ENCODE assay signal across 22 cellular contexts in the genomic region with DNA sequence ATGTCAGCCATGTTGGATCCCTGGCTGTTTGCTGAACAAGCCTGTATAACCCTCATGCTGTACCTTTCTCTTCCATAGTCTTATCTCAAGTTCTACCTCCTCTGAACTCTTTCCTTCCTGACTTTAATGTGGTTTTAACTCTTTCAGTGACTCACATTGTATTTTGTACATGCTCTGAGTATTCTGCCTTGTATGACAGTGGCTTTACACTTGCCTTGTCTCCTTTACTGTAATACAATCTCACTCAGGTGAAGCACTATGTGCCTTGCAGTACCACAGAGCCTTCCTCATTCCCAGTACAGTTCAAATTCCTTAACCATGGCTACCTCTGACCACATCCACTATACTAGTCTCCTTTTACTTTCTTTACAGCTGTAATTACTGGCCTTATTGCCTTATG. TPM values are rescaled to one million over a fixed set of nuclear protein-coding genes. Genes with fewer than 3 reads are reported as not detected.
DNase-seq lines count a peak whose midpoint lies in the region; ATAC-seq and TF ChIP-seq lines count a peak whose summit lies in the region.
"Had no signal": no experiment of that assay in that cellular context is flagged by ENCODE, and none has a peak within 500 bp of the region (broad histone marks: within the 10 kb centered on the region; RNA-seq: fewer than 3 reads in every experiment).

No MANE protein-coding gene starts in this region.

- no peak overlapping the region for H3K18ac ChIP-seq in mesenchymal stem cell (ENCODE audit: low read depth in 1 of 2, low read length in 2 of 2)

- H3K27me3 Mint-ChIP-seq in CD8-positive, alpha-beta memory T cell = no peaks in the 10 kb centered on the region
- H3K27me3 Mint-ChIP-seq in activated CD8-positive, alpha-beta T cell treated with anti-CD3 and anti-CD28 coated beads for 36 hours = no peaks in the 10 kb centered on the region

- H2BK15ac ChIP-seq in mesenchymal stem cell (ENCODE audit: low read depth, poor library complexity, severe bottlenecking) = no peak overlapping the region

- H3K4me1 ChIP-seq in CD8-positive, alpha-beta memory T cell (ENCODE audit: insufficient read depth, low read length) = peaks cover 12% of the 10 kb centered on the region
- no peaks in the 10 kb centered on the region for H3K4me1 ChIP-seq in mesenchymal stem cell (ENCODE audit: control insufficient read depth, insufficient read depth, low read depth, low read length)
- H3K4me1 ChIP-seq: lower lobe of right lung had no signal

- peak overlapping the region in 6 of 8 donors; percentile 19 to 74 (median 36) for H3K27ac Mint-ChIP-seq in CD8-positive, alpha-beta memory T cell
- H3K27ac Mint-ChIP-seq in activated CD8-positive, alpha-beta T cell treated with anti-CD3 and anti-CD28 coated beads for 36 hours = peak overlapping the region; percentile 62
- H3K27ac Mint-ChIP-seq: HFFc6 had no signal

- ATAC-seq in activated CD4-positive, CD25-positive, alpha-beta regulatory T cell treated with anti-CD3 and anti-CD28 coated beads, Interleukin-2, amount 50 U/mL, for 24 hours = peak; percentile 70 to 76
- ATAC-seq in activated CD8-positive, alpha-beta T cell treated with anti-CD3 and anti-CD28 coated beads for 36 hours = peak; percentile 86
- ATAC-seq in GM19351 (IDR thresholded peaks at IDR 0.05; ENCODE audit: unreplicated experiment) (no peak), HG02610 (IDR thresholded peaks at IDR 0.05; ENCODE audit: unreplicated experiment) (no peak)
- ATAC-seq: lower lobe of right lung, sciatic nerve had no signal

- H3K14ac ChIP-seq in mesenchymal stem cell (ENCODE audit: low read length in 2 of 2) = no peak overlapping the region

- H3K9me3 Mint-ChIP-seq in CD8-positive, alpha-beta memory T cell = no peaks in the 10 kb centered on the region
- H3K9me3 Mint-ChIP-seq in activated CD8-positive, alpha-beta T cell treated with anti-CD3 and anti-CD28 coated beads for 36 hours = no peaks in the 10 kb centered on the region
- H3K9me3 Mint-ChIP-seq: HFFc6 had no signal

- no peak overlapping the region for H2BK12ac ChIP-seq in mesenchymal stem cell (ENCODE audit: low read length in 2 of 2)

- no peak overlapping the region for H2AK5ac ChIP-seq in mesenchymal stem cell (ENCODE audit: low read length, severe bottlenecking)

- H3K4ac ChIP-seq in mesenchymal stem cell (ENCODE audit: low read depth in 1 of 2, low read length in 2 of 2) = no peak overlapping the region

- H3K9me3 ChIP-seq in CD8-positive, alpha-beta memory T cell (ENCODE audit: low read length) = no peaks in the 10 kb centered on the region
- no peaks in the 10 kb centered on the region for H3K9me3 ChIP-seq in mesenchymal stem cell (ENCODE audit: control insufficient read depth, low read length)
- H3K9me3 ChIP-seq: lower lobe of right lung, transverse colon had no signal

- CTCF ChIA-PET in CD8-positive, alpha-beta memory T cell (lab: Charles Lee) = no interaction called here
- CTCF ChIA-PET in activated CD8-positive, alpha-beta T cell treated with anti-CD3 and anti-CD28 coated beads for 36 hours (lab: Charles Lee) = interaction anchor here (1.1 to 1.9 kb wide), 2 partner anchors 12 to 13 kb away, joined by 4 to 5 read pairs; a partner anchor contains a TSS

- no peak overlapping the region for H3K23ac ChIP-seq in mesenchymal stem cell (ENCODE audit: low read length in 2 of 2)

- no peak overlapping the region for H2AFZ ChIP-seq in mesenchymal stem cell (ENCODE audit: low read depth, low read length)

- H3K9ac ChIP-seq in mesenchymal stem cell (ENCODE audit: low read length) = no peak overlapping the region

- no peak for TF ChIP-seq CTCF in activated CD8-positive, alpha-beta T cell treated with anti-CD3 and anti-CD28 coated beads for 36 hours (IDR thresholded peaks at IDR 0.05)

- H2BK120ac ChIP-seq in mesenchymal stem cell (ENCODE audit: low read depth, low read length) = no peak overlapping the region

- no peaks in the 10 kb centered on the region for H3K27me3 ChIP-seq in CD8-positive, alpha-beta memory T cell (ENCODE audit: insufficient read depth, low read length, poor library complexity, severe bottlenecking)
- no peaks in the 10 kb centered on the region for H3K27me3 ChIP-seq in mesenchymal stem cell (ENCODE audit: control insufficient read depth in 1 of 2, insufficient read depth in 1 of 2, low read length in 2 of 2)
- H3K27me3 ChIP-seq: transverse colon had no signal

- no peak overlapping the region for H3K27ac ChIP-seq in CD8-positive, alpha-beta memory T cell (ENCODE audit: low read depth, low read length)
- H3K27ac ChIP-seq in mesenchymal stem cell (ENCODE audit: low read length, poor library complexity, severe bottlenecking) = no peak overlapping the region
- H3K27ac ChIP-seq: 22Rv1, lower lobe of right lung, WERI-Rb-1 had no signal

- peaks cover 28 to 53% (median 48%) of the 10 kb centered on the region in 3 donors for H3K4me1 Mint-ChIP-seq in CD8-positive, alpha-beta memory T cell
- peaks cover 39% of the 10 kb centered on the region for H3K4me1 Mint-ChIP-seq in activated CD8-positive, alpha-beta T cell treated with anti-CD3 and anti-CD28 coated beads for 36 hours (ENCODE audit: low read depth)

- H2BK5ac ChIP-seq in mesenchymal stem cell (ENCODE audit: low read depth, low read length, poor library complexity, severe bottlenecking) = no peak overlapping the region

- POLR2A ChIA-PET in CD8-positive, alpha-beta memory T cell (lab: Charles Lee) = no interaction called here
- POLR2A ChIA-PET in activated CD8-positive, alpha-beta T cell treated with anti-CD3 and anti-CD28 coated beads for 36 hours (lab: Charles Lee) = interaction anchor here (1.5 kb wide), 1 partner anchor 14 kb away, joined by 4 read pairs; no protein-coding TSS in a partner anchor

- DNase-seq in activated CD4-positive, CD25-positive, alpha-beta regulatory T cell (lab: John Stamatoyannopoulos, UW) = no peak
- DNase-seq in CD8-positive, alpha-beta memory T cell = no peak
- DNase-seq in activated CD8-positive, alpha-beta T cell treated with anti-CD3 and anti-CD28 coated beads for 36 hours = no peak
- DNase-seq in kidney tubule cell (ENCODE audit: low spot score) (peak; percentile 60), mesenchymal stem cell (no peak)
- DNase-seq: activated effector memory CD4-positive, alpha-beta T cell treated with anti-CD3 and anti-CD28 coated beads, Interleukin-2, amount 50 U/mL, for 16 hours; HFFc6; IMR-90; islet precursor cell; lower lobe of right lung; NCI-H1105 treated with DMSO at 0.1 percent for 48 hours; NCI-H2029 treated with DMSO at 0.1 percent for 48 hours; NCI-H2227 treated with DMSO at 0.1 percent for 48 hours; NCI-H69; posterior cingulate gyrus; transverse colon; WERI-Rb-1 had no signal

- peaks cover 33% of the 10 kb centered on the region for H3K36me3 ChIP-seq in CD8-positive, alpha-beta memory T cell (ENCODE audit: insufficient read depth, low read length)
- H3K36me3 ChIP-seq in mesenchymal stem cell (ENCODE audit: control insufficient read depth in 1 of 2, insufficient read depth in 2 of 2, low read depth in 1 of 2, low read length in 2 of 2) = peaks cover 36 to 78% of the 10 kb centered on the region in 2 experiments

- H3K4me3 Mint-ChIP-seq in CD8-positive, alpha-beta memory T cell = no peak overlapping the region
- H3K4me3 Mint-ChIP-seq in activated CD8-positive, alpha-beta T cell treated with anti-CD3 and anti-CD28 coated beads for 36 hours = no peak overlapping the region
- H3K4me3 Mint-ChIP-seq: HFFc6 had no signal

- H4K8ac ChIP-seq in mesenchymal stem cell (ENCODE audit: low read length) = no peak overlapping the region

- peaks cover 19% of the 10 kb centered on the region for H3K79me1 ChIP-seq in mesenchymal stem cell (replicated peaks; ENCODE audit: low read length, poor library complexity, severe bottlenecking)

- peaks cover 10 to 84% (median 26%) of the 10 kb centered on the region in 3 donors for H3K36me3 Mint-ChIP-seq in CD8-positive, alpha-beta memory T cell
- peaks cover 67% of the 10 kb centered on the region for H3K36me3 Mint-ChIP-seq in activated CD8-positive, alpha-beta T cell treated with anti-CD3 and anti-CD28 coated beads for 36 hours (ENCODE audit: low read depth)

- no peak overlapping the region for H3K4me2 ChIP-seq in mesenchymal stem cell (ENCODE audit: low read length, poor library complexity, severe bottlenecking)

- H4K91ac ChIP-seq in mesenchymal stem cell (ENCODE audit: low read length) = no peak overlapping the region

- intact Hi-C loops in activated CD8-positive, alpha-beta T cell treated with anti-CD3 and anti-CD28 coated beads for 36 hours (cut with micrococcal nuclease) = no loop called here

- H3K4me3 ChIP-seq in CD8-positive, alpha-beta memory T cell (ENCODE audit: low read length) = no peak overlapping the region
- no peak overlapping the region for H3K4me3 ChIP-seq in mesenchymal stem cell (ENCODE audit: insufficient read depth in 1 of 2, low read depth in 1 of 2, low read length in 2 of 2)
- H3K4me3 ChIP-seq: lower lobe of right lung, transverse colon had no signal

RNA-seq across cellular contexts. Expression of a gene that starts 14.1 kb away (rescaled TPM):
- total RNA-seq in CD8-positive, alpha-beta memory T cell = 100 to 1,000 TPM; 175 to 187 TPM
- polyA plus RNA-seq in CD8-positive, alpha-beta memory T cell = 145 TPM
- total RNA-seq in activated CD8-positive, alpha-beta T cell treated with anti-CD3 and anti-CD28 coated beads for 36 hours = 100 to 1,000 TPM; 119 to 130 TPM
- 93.6 TPM for polyA plus RNA-seq in mesenchymal stem cell (2013, experiment 1 of 2)
- polyA plus RNA-seq in mesenchymal stem cell (2013, experiment 2 of 2) = 101 TPM

RNA-seq across cellular contexts. Expression of a gene that starts 28.4 kb away (rescaled TPM):
- total RNA-seq in CD8-positive, alpha-beta memory T cell = 1 to 10 TPM; 6.8 to 7.0 TPM
- 6.0 TPM for polyA plus RNA-seq in CD8-positive, alpha-beta memory T cell
- total RNA-seq in activated CD8-positive, alpha-beta T cell treated with anti-CD3 and anti-CD28 coated beads for 36 hours = 10 to 100 TPM; 10.2 to 10.5 TPM
- polyA plus RNA-seq in mesenchymal stem cell (2013, experiment 1 of 2) = 0.81 TPM
- polyA plus RNA-seq in mesenchymal stem cell (2013, experiment 2 of 2) = 0.99 TPM

Comparison
In these comparisons a context has a peak if more than half of its experiments do, and no peak if none do; other contexts are left out.
1. ATAC-seq: peak in activated CD4-positive, CD25-positive, alpha-beta regulatory T cell treated with anti-CD3 and anti-CD28 coated beads, Interleukin-2, amount 50 U/mL, for 24 hours (2 of 2) and activated CD8-positive, alpha-beta T cell treated with anti-CD3 and anti-CD28 coated beads for 36 hours (single experiment); none in GM19351 (single experiment) and HG02610 (single experiment).